ENCODE assay signal across 1 cellular context in the genomic region with DNA sequence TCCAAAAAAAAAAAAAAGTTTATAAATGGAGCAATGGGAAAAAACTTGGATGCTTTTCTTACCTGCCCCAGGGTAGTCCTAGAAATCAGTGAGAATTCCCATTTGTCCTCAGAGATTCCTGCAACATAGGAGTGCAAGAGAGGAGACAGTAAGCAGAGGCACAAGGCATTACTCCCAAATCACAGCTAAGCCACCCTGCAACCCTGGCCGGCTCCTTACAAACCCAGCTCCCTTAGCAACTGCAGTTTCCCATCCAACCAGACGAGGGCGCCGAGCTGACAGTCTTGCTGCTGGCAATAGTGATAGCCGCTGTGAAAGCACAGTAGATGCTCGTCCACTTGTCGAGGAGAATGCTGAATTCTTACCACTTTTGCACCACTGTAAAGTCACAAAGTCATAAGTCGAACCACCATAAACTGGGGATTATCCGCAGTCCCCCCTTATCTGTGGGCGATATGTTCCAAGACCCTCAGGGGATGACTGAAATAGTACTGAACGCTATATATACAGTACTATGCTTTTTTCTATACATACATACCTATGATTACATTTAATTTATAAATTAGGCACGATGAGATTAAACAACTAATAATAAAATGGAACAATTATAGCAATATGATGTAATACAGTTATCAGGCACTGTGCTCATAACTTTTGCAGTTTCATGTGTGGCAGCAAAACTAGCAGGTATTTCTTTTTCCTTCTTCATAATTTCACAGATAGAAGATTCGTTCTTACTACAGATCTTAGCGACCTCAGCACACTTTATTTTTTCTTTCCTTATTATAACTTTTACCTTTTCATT.
TF ChIP-seq lines count a peak whose summit lies in the region.

No MANE protein-coding gene starts in this region.

TF ChIP-seq in GM12878, 131 proteins besides CTCF, POLR2A, EP300 and RAD21:
- no peak for TF ChIP-seq ATF7 (IDR thresholded peaks at IDR 0.05; ENCODE audit: low read depth)
- TF ChIP-seq KAT2A (conservative IDR thresholded peaks at IDR 0.05; ENCODE audit: control insufficient read depth, low read depth, low read length): no peak
- TF ChIP-seq CBFB (IDR thresholded peaks at IDR 0.05; ENCODE audit: low read depth): no peak
- peak; percentile 58; the same call in 1 of the 2 replicates for TF ChIP-seq SMARCA5 (IDR thresholded peaks at IDR 0.05)
- TF ChIP-seq WRNIP1 (IDR thresholded peaks at IDR 0.05; ENCODE audit: borderline replicate concordance, low read depth, low read length): no peak
- peak; percentile 73; the same call in 1 of the 2 replicates for TF ChIP-seq YY1 (IDR thresholded peaks at IDR 0.05; ENCODE audit: low read depth, low read length)
- TF ChIP-seq, protein P1, sequence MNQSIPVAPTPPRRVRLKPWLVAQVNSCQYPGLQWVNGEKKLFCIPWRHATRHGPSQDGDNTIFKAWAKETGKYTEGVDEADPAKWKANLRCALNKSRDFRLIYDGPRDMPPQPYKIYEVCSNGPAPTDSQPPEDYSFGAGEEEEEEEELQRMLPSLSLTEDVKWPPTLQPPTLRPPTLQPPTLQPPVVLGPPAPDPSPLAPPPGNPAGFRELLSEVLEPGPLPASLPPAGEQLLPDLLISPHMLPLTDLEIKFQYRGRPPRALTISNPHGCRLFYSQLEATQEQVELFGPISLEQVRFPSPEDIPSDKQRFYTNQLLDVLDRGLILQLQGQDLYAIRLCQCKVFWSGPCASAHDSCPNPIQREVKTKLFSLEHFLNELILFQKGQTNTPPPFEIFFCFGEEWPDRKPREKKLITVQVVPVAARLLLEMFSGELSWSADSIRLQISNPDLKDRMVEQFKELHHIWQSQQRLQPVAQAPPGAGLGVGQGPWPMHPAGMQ (IDR thresholded peaks at IDR 0.05; ENCODE audit: borderline replicate concordance): no peak
- TF ChIP-seq SMC3 (IDR thresholded peaks at IDR 0.05; ENCODE audit: borderline replicate concordance, low read length): peak; percentile 92
- TF ChIP-seq SREBF1 (IDR thresholded peaks at IDR 0.05; ENCODE audit: low read length): no peak
- TF ChIP-seq EZH2 (IDR thresholded peaks at IDR 0.05; ENCODE audit: borderline replicate concordance, control insufficient read depth, low read depth, low read length): no peak
- 0 out of 2 replicates have a peak, but pooled peaks have one; percentile 22 for TF ChIP-seq IRF4 (IDR thresholded peaks at IDR 0.05; ENCODE audit: low read depth, low read length)
- TF ChIP-seq ZNF24 (IDR thresholded peaks at IDR 0.05): peak; percentile 96
TF ChIP-seq in GM12878: peak in this region for 5.
